13 cellular contexts compared by ENCODE assay signal in genomic region chr7:1942026-1942703, GRCh38.
DNase-seq lines count a peak whose midpoint lies in the region; ATAC-seq and TF ChIP-seq lines count a peak whose summit lies in the region.
"Had no signal": no experiment of that assay in that cellular context is flagged by ENCODE, and none has a peak within 500 bp of the region (broad histone marks: within the 10 kb centered on the region; RNA-seq: fewer than 3 reads in every experiment).

No MANE protein-coding gene starts in this region.

- peaks cover 60% of the 10 kb centered on the region for H3K4me1 Mint-ChIP-seq in CD4-positive, alpha-beta T cell (ENCODE audit: low read depth)
- H3K4me1 Mint-ChIP-seq in endothelial cell (ENCODE audit: unreplicated experiment): peaks cover 26% of the 10 kb centered on the region
- peaks cover 29% of the 10 kb centered on the region for H3K4me1 Mint-ChIP-seq in neural crest cell

- TF ChIP-seq CTCF in CD4-positive, alpha-beta T cell (IDR thresholded peaks at IDR 0.05): no peak
- TF ChIP-seq CTCF in HL-60 (IDR thresholded peaks at IDR 0.05; ENCODE audit: insufficient read depth, low read length): no peak
- no peak for TF ChIP-seq CTCF in endothelial cell (IDR thresholded peaks at IDR 0.05; ENCODE audit: unreplicated experiment)
- no peak for TF ChIP-seq CTCF in neural crest cell (conservative IDR thresholded peaks at IDR 0.05)

- no peak overlapping the region for H3K27ac ChIP-seq in CD4-positive, alpha-beta T cell (ENCODE audit: low read depth, low read length)
- peak overlapping the region; percentile 29 for H3K27ac ChIP-seq in HL-60 (replicated peaks)
- H3K27ac ChIP-seq: body of pancreas, testis had no signal

- no peaks in the 10 kb centered on the region for H3K27me3 ChIP-seq in CD4-positive, alpha-beta T cell (ENCODE audit: control insufficient read depth, insufficient read depth, low read length)
- no peaks in the 10 kb centered on the region for H3K27me3 ChIP-seq in HL-60 (ENCODE audit: insufficient read depth, poor library complexity, severe bottlenecking)
- H3K27me3 ChIP-seq: body of pancreas, MG63, testis had no signal

- peak overlapping the region; percentile 61 for H3K4me3 Mint-ChIP-seq in CD4-positive, alpha-beta T cell
- H3K4me3 Mint-ChIP-seq in endothelial cell (ENCODE audit: unreplicated experiment) (no peak overlapping the region), neural crest cell (no peak overlapping the region)

- CTCF ChIA-PET in CD4-positive, alpha-beta T cell (lab: Charles Lee): no interaction called here

- H3K36me3 Mint-ChIP-seq in CD4-positive, alpha-beta T cell (ENCODE audit: low read depth): peaks cover 32% of the 10 kb centered on the region
- H3K36me3 Mint-ChIP-seq in endothelial cell (ENCODE audit: low read depth, unreplicated experiment): peaks cover 15% of the 10 kb centered on the region
- peaks cover 5% of the 10 kb centered on the region for H3K36me3 Mint-ChIP-seq in neural crest cell (ENCODE audit: low read depth)

- H3K4me3 ChIP-seq in HL-60 (replicated peaks; ENCODE audit: insufficient read depth, low read length): no peak overlapping the region
- H3K4me3 ChIP-seq: body of pancreas, MG63, testis had no signal

- peak in 1 of 10 experiments; percentile 5 for DNase-seq in CD4-positive, alpha-beta T cell
- DNase-seq in HL-60 (ENCODE audit: low read depth in 1 of 2, low spot score in 1 of 2) (no peak), endothelial cell (ENCODE audit: low spot score) (no peak), neural crest cell (ENCODE audit: low read depth, low spot score) (no peak), GM19238 (ENCODE audit: insufficient read length, low spot score) (no peak)
- DNase-seq: MG63; midbrain; NCI-H2081; stimulated activated CD4-positive, alpha-beta T cell treated with anti-CD3 and anti-CD28 coated beads, Interleukin-15, amount 100 ng/mL, for 24 hours; testis had no signal

- no peak for ATAC-seq in CD4-positive, alpha-beta T cell (ENCODE audit: poor library complexity)
- ATAC-seq in GM18861 (IDR thresholded peaks at IDR 0.05; ENCODE audit: unreplicated experiment) (no peak), GM18907 (IDR thresholded peaks at IDR 0.05; ENCODE audit: unreplicated experiment) (no peak)
- ATAC-seq: body of pancreas had no signal

- POLR2A ChIA-PET in CD4-positive, alpha-beta T cell (lab: Charles Lee): interaction anchor here (0.6 to 2.2 kb wide), 3 partner anchors 9 to 20 kb away, joined by 4 to 17 read pairs (median 6); no protein-coding TSS in a partner anchor

- no peaks in the 10 kb centered on the region for H3K9me3 Mint-ChIP-seq in CD4-positive, alpha-beta T cell
- H3K9me3 Mint-ChIP-seq in endothelial cell (ENCODE audit: unreplicated experiment) (no peaks in the 10 kb centered on the region), neural crest cell (peaks cover 3% of the 10 kb centered on the region)

- peaks cover 4% of the 10 kb centered on the region for H3K27me3 Mint-ChIP-seq in CD4-positive, alpha-beta T cell
- H3K27me3 Mint-ChIP-seq in endothelial cell (ENCODE audit: unreplicated experiment) (peaks cover 22% of the 10 kb centered on the region), neural crest cell (ENCODE audit: low read depth) (no peaks in the 10 kb centered on the region)

- H3K27ac Mint-ChIP-seq in CD4-positive, alpha-beta T cell: peak overlapping the region; percentile 100
- peak overlapping the region; percentile 36 for H3K27ac Mint-ChIP-seq in endothelial cell (ENCODE audit: unreplicated experiment)
- peak overlapping the region; percentile 71 for H3K27ac Mint-ChIP-seq in neural crest cell (ENCODE audit: unreplicated experiment)

- intact Hi-C loops in CD4-positive, alpha-beta T cell (cut with DNase I, micrococcal nuclease): loop anchor here in 1 of 2 experiments (5.0 kb wide), 1 partner anchor 415 kb away; no protein-coding TSS in a partner anchor

- no peaks in the 10 kb centered on the region for H3K9me3 ChIP-seq in CD4-positive, alpha-beta T cell (ENCODE audit: control insufficient read depth, low read length)
- H3K9me3 ChIP-seq: body of pancreas, MG63, testis had no signal

Comparison
In these comparisons a context has a peak if more than half of its experiments do, and no peak if none do; other contexts are left out.
1. H3K27ac Mint-ChIP-seq: peak in every context shown above with its lines; median percentile 100 in CD4-positive, alpha-beta T cell; 71 in neural crest cell; 36 in endothelial cell.